In genomic region chr2:28662468-28663095, GRCh38 we compare ENCODE assay signal across 12 cellular contexts.
DNase-seq lines count a peak whose midpoint lies in the region; ATAC-seq, FAIRE-seq and TF ChIP-seq lines count a peak whose summit lies in the region.
"Had no signal": no experiment of that assay in that cellular context is flagged by ENCODE, and none has a peak within 500 bp of the region (broad histone marks: within the 10 kb centered on the region; RNA-seq: fewer than 3 reads in every experiment).

No MANE protein-coding gene starts in this region.

- TF ChIP-seq CTCF in H1 (IDR thresholded peaks at IDR 0.05; ENCODE audit: control extremely low read depth in 1 of 3, insufficient read depth in 1 of 3, low read depth in 1 of 3, low read length in 3 of 3) = no peak
- TF ChIP-seq CTCF in transverse colon (IDR thresholded peaks at IDR 0.05) = no peak

- H3K27ac ChIP-seq in H1 (ENCODE audit: low read depth, low read length) (no peak overlapping the region), transverse colon (peak overlapping the region; percentile 83 to 91 (median 88))

- no peak overlapping the region for H3K23ac ChIP-seq in H1 (ENCODE audit: insufficient read length)

- no peak for TF ChIP-seq RAD21 in H1 (IDR thresholded peaks at IDR 0.05 in 1 of 2, conservative IDR thresholded peaks at IDR 0.05 in 1 of 2; ENCODE audit: low read depth in 2 of 2, low read length in 2 of 2)

- no peak for ATAC-seq in GM21576 (IDR thresholded peaks at IDR 0.05; ENCODE audit: unreplicated experiment)
- ATAC-seq: activated naive CD8-positive, alpha-beta T cell treated with anti-CD3 and anti-CD28 coated beads, Interleukin-2, amount 50 U/mL, for 24 hours had no signal

- no peak for TF ChIP-seq POLR2A in H1 (IDR thresholded peaks at IDR 0.05; ENCODE audit: control extremely low read depth in 1 of 2, low read depth in 2 of 2, low read length in 2 of 2)
- TF ChIP-seq POLR2A in transverse colon (IDR thresholded peaks at IDR 0.05) = peak; percentile 21

- no peak overlapping the region for H3K18ac ChIP-seq in H1 (ENCODE audit: extremely low read depth, low read length)

- no peak overlapping the region for H2BK5ac ChIP-seq in H1 (ENCODE audit: low read depth, low read length)

- peak overlapping the region; percentile 72; the same call in 1 of the 2 replicates for H4K8ac ChIP-seq in H1 (ENCODE audit: extremely low read depth, insufficient read depth, low read length)

- no peak overlapping the region for H4K91ac ChIP-seq in H1 (replicated peaks; ENCODE audit: insufficient read length, low read length)

- H2AK5ac ChIP-seq in H1 (ENCODE audit: low read depth, low read length) = no peak overlapping the region

- no peak overlapping the region for H3K4me2 ChIP-seq in H1 (ENCODE audit: insufficient read depth in 1 of 2, low read depth in 2 of 2, low read length in 2 of 2)

- H3K4me1 ChIP-seq in H1 (replicated peaks in 1 of 4; ENCODE audit: control insufficient read depth in 3 of 4, insufficient read depth in 4 of 4, low read length in 3 of 4) (peaks cover 0 to 5% (median 0%) of the 10 kb centered on the region in 4 experiments; a peak in 2 of 7 replicates), transverse colon (peaks cover 42 to 80% (median 63%) of the 10 kb centered on the region in 4 donors)

- H3K27me3 ChIP-seq in H1 (replicated peaks in 1 of 4; ENCODE audit: control insufficient read depth in 3 of 4, extremely low read depth in 1 of 4, insufficient read depth in 3 of 4, low read length in 3 of 4) (no peaks in the 10 kb centered on the region), transverse colon (no peaks in the 10 kb centered on the region)

- H3K36me3 ChIP-seq in H1 (ENCODE audit: control insufficient read depth in 2 of 4, insufficient read depth in 4 of 4, low read length in 3 of 4) (no peaks in the 10 kb centered on the region), transverse colon (no peaks in the 10 kb centered on the region)

- no peaks in the 10 kb centered on the region for H3K79me2 ChIP-seq in H1 (ENCODE audit: control insufficient read depth in 1 of 2, insufficient read depth in 2 of 2, low read length in 2 of 2)

- no peak overlapping the region for H3K4me3 ChIP-seq in H1 (ENCODE audit: extremely low read depth in 1 of 4, insufficient read depth in 2 of 4, low read depth in 3 of 4, low read length in 4 of 4)
- H3K4me3 ChIP-seq in transverse colon = no peak overlapping the region

- no peaks in the 10 kb centered on the region for H4K20me1 ChIP-seq in H1 (replicated peaks in 1 of 2; ENCODE audit: control insufficient read depth in 1 of 2, insufficient read depth in 2 of 2, low read length in 2 of 2)

- no peak overlapping the region for H3K4ac ChIP-seq in H1 (replicated peaks; ENCODE audit: insufficient read length, low read depth, low read length)

- DNase-seq in NCI-H226 = peak; percentile 40
- DNase-seq in H1 (ENCODE audit: low read depth in 1 of 2, low spot score in 2 of 2) = no peak
- DNase-seq in lung microvascular endothelial cell (ENCODE audit: low read depth in 2 of 2) = peak; percentile 13 to 46
- DNase-seq in transverse colon = peak; percentile 78
- no peak for DNase-seq in RPMI8226
- DNase-seq in middle frontal gyrus (ENCODE audit: extremely low spot score, low spot score) = no peak
- DNase-seq in cerebellar nuclear complex (lab: John Stamatoyannopoulos, UW) = no peak
- DNase-seq: activated CD4-positive, alpha-beta T cell treated with anti-CD3 and anti-CD28 coated beads for 1 hour; activated naive CD8-positive, alpha-beta T cell treated with anti-CD3 and anti-CD28 coated beads, Interleukin-2, amount 50 U/mL, for 24 hours; hippocampal formation; Karpas-422 had no signal

- no peak for TF ChIP-seq EP300 in H1 (IDR thresholded peaks at IDR 0.05; ENCODE audit: borderline replicate concordance in 1 of 2, low read depth in 2 of 2, low read length in 2 of 2)
- no peak for TF ChIP-seq EP300 in transverse colon (IDR thresholded peaks at IDR 0.05; ENCODE audit: low read depth)

- H3K23me2 ChIP-seq in H1 (ENCODE audit: low read depth, low read length) = no peaks in the 10 kb centered on the region; the same call in 1 of the 2 replicates

- no peak overlapping the region for H3K56ac ChIP-seq in H1 (replicated peaks; ENCODE audit: insufficient read length, low read depth, low read length)

- no peak overlapping the region for H2BK15ac ChIP-seq in H1 (ENCODE audit: low read length)

- H3K9me3 ChIP-seq in H1 (ENCODE audit: insufficient read depth in 2 of 2, low read depth in 1 of 2, low read length in 1 of 2) (no peaks in the 10 kb centered on the region), transverse colon (no peaks in the 10 kb centered on the region)

- H2BK20ac ChIP-seq in H1 (ENCODE audit: low read length) = no peak overlapping the region

- H3K79me1 ChIP-seq in H1 (ENCODE audit: low read depth, low read length) = no peaks in the 10 kb centered on the region

- WGBS in H1 (ENCODE audit: extremely low coverage in 1 of 2, insufficient coverage in 1 of 2, insufficient read length in 1 of 2, insufficient replicate concordance in 2 of 2, low coverage in 1 of 2, low lambda C conversion rate in 2 of 2, missing lambda C conversion rate in 1 of 2), 2 experiments = 87% methylated on average over 10 of the region's 10 CpGs; no CpG with 5 or more reads in 1 of the 2 experiments
- 40 to 56% methylated on average over 1 to 10 of the region's 10 CpGs for WGBS in transverse colon (ENCODE audit: low coverage in 1 of 2), 2 donors

- no peak overlapping the region for H2BK120ac ChIP-seq in H1 (replicated peaks; ENCODE audit: low read depth, low read length)

- no peak overlapping the region for H4K5ac ChIP-seq in H1 (ENCODE audit: insufficient read length, low read depth, low read length)

- CTCF ChIA-PET in H1 (lab: Charles Lee; ENCODE audit: partially characterized antibody) = interaction anchor here (1.0 to 2.1 kb wide), 5 partner anchors 20 to 85 kb away, joined by 3 to 5 read pairs (median 3); no protein-coding TSS in a partner anchor

- in situ Hi-C loops in transverse colon (cut with MboI; ENCODE audit: low pct_ligation_motif_present in 1 of 4, low pct_unique_long_range_greater_than_20kb in 1 of 4, low sequenced_read_pairs in 3 of 4) = loop anchor here in 1 of 4 donors (10.0 kb wide), 1 partner anchor 92 kb away; the partner anchor contains the start of gene PPP1CB

- peak overlapping the region; percentile 62; the same call in 1 of the 2 replicates for H2BK12ac ChIP-seq in H1 (ENCODE audit: low read depth, low read length)

- POLR2A ChIA-PET in H1 (lab: Charles Lee; ENCODE audit: partially characterized antibody) = interaction anchor here (2.0 kb wide), 1 partner anchor 89 kb away, joined by 5 read pairs; the partner anchor contains the start of gene PPP1CB

- FAIRE-seq in H1 (lab: Jason Lieb, UNC) = no peak

- no peak overlapping the region for H3K9ac ChIP-seq in H1 (replicated peaks in 1 of 4; ENCODE audit: extremely low read depth in 1 of 4, low read depth in 3 of 4, low read length in 3 of 4)

- no peak overlapping the region for H3K14ac ChIP-seq in H1 (ENCODE audit: insufficient read length)

- peak overlapping the region; percentile 85; the same call in 1 of the 2 replicates for H2AFZ ChIP-seq in H1 (ENCODE audit: low read length)

- intact Hi-C loops in transverse colon (cut with DNase I; ENCODE audit: low total_unique reads) = loop anchor here (5.0 kb wide), 2 partner anchors 70 to 90 kb away; partner anchors contain the start of gene PPP1CB

TF ChIP-seq in H1, 55 proteins besides CTCF, POLR2A, EP300 and RAD21:
- no peak for TF ChIP-seq CHD2 (IDR thresholded peaks at IDR 0.05; ENCODE audit: low read length)

Comparison
In these comparisons a context has a peak if more than half of its experiments do, and no peak if none do; other contexts are left out.
1. DNase-seq: peak in NCI-H226 (single experiment), lung microvascular endothelial cell (2 of 2) and transverse colon (single experiment); none in H1 (0 of 2), RPMI8226 (single experiment), middle frontal gyrus (single experiment) and cerebellar nuclear complex (0 of 2).